12 cellular contexts compared by ENCODE assay signal in genomic region chr6:5278047-5278446, GRCh38.
DNase-seq lines count a peak whose midpoint lies in the region; ATAC-seq lines count a peak whose summit lies in the region.
"Had no signal": no experiment of that assay in that cellular context is flagged by ENCODE, and none has a peak within 500 bp of the region (broad histone marks: within the 10 kb centered on the region; RNA-seq: fewer than 3 reads in every experiment).

No MANE protein-coding gene starts in this region.

- ATAC-seq in GM21526 (IDR thresholded peaks at IDR 0.05; ENCODE audit: low FRiP score, unreplicated experiment) (peak; percentile 71), HG03175 (IDR thresholded peaks at IDR 0.05; ENCODE audit: unreplicated experiment) (peak; percentile 71)
- peak; percentile 97 for ATAC-seq in stimulated activated memory B cell treated with anti-CD40 and anti-IgM and Interleukin-4, amounts not matched to agents 10 μg/mL and 1 μg/mL and 100 μg/mL, for 72 hours
- ATAC-seq: sciatic nerve had no signal

- H3K27me3 Mint-ChIP-seq in activated naive CD4-positive, alpha-beta T cell treated with anti-CD3 and anti-CD28 coated beads, Interleukin-2, amount 50 U/mL, for 24 hours, result no peaks in the 10 kb centered on the region
- H3K27me3 Mint-ChIP-seq in stimulated activated memory B cell treated with anti-CD40 and anti-IgM and Interleukin-4, amounts not matched to agents 10 μg/mL and 1 μg/mL and 100 μg/mL, for 72 hours, result no peaks in the 10 kb centered on the region
- H3K27me3 Mint-ChIP-seq: activated CD4-positive, alpha-beta T cell treated with anti-CD3 and anti-CD28 coated beads, Interleukin-2, amount 10 ng/mL, durations not matched to agents 7 days and 5 days had no signal

- peaks cover 10% of the 10 kb centered on the region for H3K36me3 Mint-ChIP-seq in activated naive CD4-positive, alpha-beta T cell treated with anti-CD3 and anti-CD28 coated beads, Interleukin-2, amount 50 U/mL, for 24 hours
- H3K36me3 Mint-ChIP-seq in stimulated activated memory B cell treated with anti-CD40 and anti-IgM and Interleukin-4, amounts not matched to agents 10 μg/mL and 1 μg/mL and 100 μg/mL, for 72 hours, result peaks cover 11% of the 10 kb centered on the region

- no peak overlapping the region for H3K4me3 Mint-ChIP-seq in activated naive CD4-positive, alpha-beta T cell treated with anti-CD3 and anti-CD28 coated beads, Interleukin-2, amount 50 U/mL, for 24 hours
- H3K4me3 Mint-ChIP-seq in stimulated activated memory B cell treated with anti-CD40 and anti-IgM and Interleukin-4, amounts not matched to agents 10 μg/mL and 1 μg/mL and 100 μg/mL, for 72 hours, result peak overlapping the region; percentile 73
- H3K4me3 Mint-ChIP-seq: activated CD4-positive, alpha-beta T cell treated with anti-CD3 and anti-CD28 coated beads, Interleukin-2, amount 10 ng/mL, durations not matched to agents 7 days and 5 days had no signal

- H3K27ac Mint-ChIP-seq in activated naive CD4-positive, alpha-beta T cell treated with anti-CD3 and anti-CD28 coated beads, Interleukin-2, amount 50 U/mL, for 24 hours, result peak overlapping the region; percentile 32
- H3K27ac Mint-ChIP-seq in stimulated activated memory B cell treated with anti-CD40 and anti-IgM and Interleukin-4, amounts not matched to agents 10 μg/mL and 1 μg/mL and 100 μg/mL, for 72 hours, result peak overlapping the region; percentile 96

- peaks cover 48% of the 10 kb centered on the region for H3K4me1 Mint-ChIP-seq in activated naive CD4-positive, alpha-beta T cell treated with anti-CD3 and anti-CD28 coated beads, Interleukin-2, amount 50 U/mL, for 24 hours
- peaks cover 47% of the 10 kb centered on the region for H3K4me1 Mint-ChIP-seq in stimulated activated memory B cell treated with anti-CD40 and anti-IgM and Interleukin-4, amounts not matched to agents 10 μg/mL and 1 μg/mL and 100 μg/mL, for 72 hours

- no peak for DNase-seq in activated naive CD4-positive, alpha-beta T cell treated with Interleukin-2 at 50 U/mL for 16 hours
- no peak for DNase-seq in NCI-H2171 treated with DMSO at 0.1 percent for 48 hours (lab: John Stamatoyannopoulos, UW)
- DNase-seq in NCI-H1436 (lab: John Stamatoyannopoulos, UW), result no peak
- no peak for DNase-seq in NCI-H2196 (lab: John Stamatoyannopoulos, UW; ENCODE audit: unreplicated experiment)
- DNase-seq: activated CD4-positive, alpha-beta T cell treated with anti-CD3 and anti-CD28 coated beads, Interleukin-2, amount 10 ng/mL, durations not matched to agents 7 days and 5 days; cortex of kidney; tibial artery had no signal

- no peaks in the 10 kb centered on the region for H3K9me3 Mint-ChIP-seq in activated naive CD4-positive, alpha-beta T cell treated with anti-CD3 and anti-CD28 coated beads, Interleukin-2, amount 50 U/mL, for 24 hours
- no peaks in the 10 kb centered on the region for H3K9me3 Mint-ChIP-seq in stimulated activated memory B cell treated with anti-CD40 and anti-IgM and Interleukin-4, amounts not matched to agents 10 μg/mL and 1 μg/mL and 100 μg/mL, for 72 hours
- H3K9me3 Mint-ChIP-seq: activated CD4-positive, alpha-beta T cell treated with anti-CD3 and anti-CD28 coated beads, Interleukin-2, amount 10 ng/mL, durations not matched to agents 7 days and 5 days had no signal
